1 cellular context compared by ENCODE assay signal in genomic region chr6:45420909-45421699, GRCh38.
A peak's percentile ranks its signal among the peaks of the same experiment; 100 is the strongest.
TF ChIP-seq lines count a peak whose summit lies in the region.

No MANE protein-coding gene starts in this region.

TF ChIP-seq in HEK293, 187 proteins besides CTCF, POLR2A, EP300 and RAD21 (continued from another document):
- TF ChIP-seq PRDM10 (tag by site-specific recombination; IDR thresholded peaks at IDR 0.05) (no peak), SP7 (tag by site-specific recombination; IDR thresholded peaks at IDR 0.05) (no peak), ZNF23 (tag by site-specific recombination; IDR thresholded peaks at IDR 0.05; ENCODE audit: borderline replicate concordance) (no peak), ZNF398 (tag by site-specific recombination; IDR thresholded peaks at IDR 0.05) (peak; percentile 68), YY1 (tag by site-specific recombination; IDR thresholded peaks at IDR 0.05) (no peak), ZBTB1 (tag by site-specific recombination; IDR thresholded peaks at IDR 0.05) (no peak), ZNF549 (tag by site-specific recombination; IDR thresholded peaks at IDR 0.05) (no peak), ZBTB7A (tag by site-specific recombination; IDR thresholded peaks at IDR 0.05; ENCODE audit: low read depth) (no peak), ZNF394 (tag by site-specific recombination; IDR thresholded peaks at IDR 0.05; ENCODE audit: borderline replicate concordance) (no peak), ZNF558 (tag by site-specific recombination; IDR thresholded peaks at IDR 0.05) (no peak), ZNF423 (tag by site-specific recombination; IDR thresholded peaks at IDR 0.05) (no peak), ZNF768 (tag by site-specific recombination; IDR thresholded peaks at IDR 0.05) (no peak), ZNF658 (tag by site-specific recombination; IDR thresholded peaks at IDR 0.05) (no peak)
